Comparison of ENCODE assay signal across 16 cellular contexts in the genomic region with DNA sequence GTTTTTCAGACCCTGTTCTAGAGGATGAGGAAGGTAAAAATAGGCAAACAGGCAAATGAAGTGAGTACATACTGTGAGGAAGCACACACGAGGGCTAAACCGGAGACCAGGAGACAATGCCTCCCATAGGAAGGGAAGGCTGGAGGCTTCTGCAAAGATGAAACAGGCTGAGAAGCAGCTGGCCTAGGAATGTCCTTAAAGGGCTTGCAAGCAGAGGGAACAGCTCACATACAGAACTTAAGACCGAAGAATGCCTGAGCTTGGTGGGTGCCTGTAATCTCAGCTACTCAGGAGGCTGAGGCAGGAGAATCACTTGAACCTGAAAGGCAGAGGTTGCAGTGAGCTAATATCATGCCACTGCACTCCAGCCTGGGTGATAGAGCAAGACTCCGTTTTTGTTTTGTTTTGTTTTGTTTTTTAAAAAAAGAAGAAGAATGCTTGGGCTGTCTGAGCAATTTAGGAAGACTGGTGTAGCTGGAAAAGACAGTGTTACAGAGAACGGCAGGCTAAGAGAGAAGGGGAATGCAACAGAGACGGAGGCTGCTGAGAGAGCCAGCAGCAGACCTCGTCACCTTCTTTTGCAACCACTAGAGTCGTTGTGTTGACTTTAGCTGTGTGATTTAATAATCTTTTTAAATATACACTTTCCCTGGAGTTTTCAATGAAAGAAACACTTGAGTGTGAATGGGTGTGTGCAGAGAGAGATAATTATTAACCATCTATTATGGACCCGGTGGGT.
"Had no signal": no experiment of that assay in that cellular context is flagged by ENCODE, and none has a peak within 500 bp of the region (broad histone marks: within the 10 kb centered on the region; RNA-seq: fewer than 3 reads in every experiment).

No MANE protein-coding gene starts in this region.

- H3K4me3 ChIP-seq: dorsolateral prefrontal cortex, mucosa of descending colon, stomach, thoracic aorta had no signal

- H3K4me1 Mint-ChIP-seq: naive thymus-derived CD8-positive, alpha-beta T cell had no signal

- ATAC-seq: esophagus mucosa; mucosa of descending colon; naive thymus-derived CD8-positive, alpha-beta T cell had no signal

- H3K9me3 ChIP-seq: mucosa of descending colon, thoracic aorta had no signal

- H3K36me3 Mint-ChIP-seq: activated naive CD8-positive, alpha-beta T cell had no signal

- H3K27ac Mint-ChIP-seq: activated naive CD8-positive, alpha-beta T cell; naive thymus-derived CD8-positive, alpha-beta T cell had no signal

- H3K36me3 ChIP-seq: stomach, thoracic aorta had no signal

- H3K4me3 Mint-ChIP-seq: activated naive CD8-positive, alpha-beta T cell; naive thymus-derived CD8-positive, alpha-beta T cell had no signal

- H3K4me1 ChIP-seq: stomach had no signal

- H3K27ac ChIP-seq: dorsolateral prefrontal cortex, stomach, thoracic aorta had no signal

- DNase-seq: activated CD4-positive, alpha-beta T cell treated with anti-CD3 and anti-CD28 coated beads, Interleukin-2, amount 50 U/mL, for 48 hours; activated CD4-positive, CD25-positive, alpha-beta regulatory T cell treated with anti-CD3 and anti-CD28 coated beads, Interleukin-2, amount 50 U/mL, for 72 hours; activated gamma-delta T cell; activated T-cell treated with anti-CD3 and anti-CD28 coated beads, Interleukin-2, amount 50 U/mL, for 48 hours; amygdala; dorsolateral prefrontal cortex; hypothalamus; mucosa of descending colon; naive thymus-derived CD8-positive, alpha-beta T cell; posterior cingulate gyrus; stimulated activated CD4-positive, alpha-beta T cell treated with anti-CD3 and anti-CD28 coated beads, Interleukin-15, amount 100 ng/mL, for 24 hours; stimulated activated CD4-positive, alpha-beta T cell treated with anti-CD3 and anti-CD28 coated beads, Interleukin-4, amount 100 ng/mL, for 4 hours; stomach had no signal
